13 cellular contexts compared by ENCODE assay signal in the genomic region with DNA sequence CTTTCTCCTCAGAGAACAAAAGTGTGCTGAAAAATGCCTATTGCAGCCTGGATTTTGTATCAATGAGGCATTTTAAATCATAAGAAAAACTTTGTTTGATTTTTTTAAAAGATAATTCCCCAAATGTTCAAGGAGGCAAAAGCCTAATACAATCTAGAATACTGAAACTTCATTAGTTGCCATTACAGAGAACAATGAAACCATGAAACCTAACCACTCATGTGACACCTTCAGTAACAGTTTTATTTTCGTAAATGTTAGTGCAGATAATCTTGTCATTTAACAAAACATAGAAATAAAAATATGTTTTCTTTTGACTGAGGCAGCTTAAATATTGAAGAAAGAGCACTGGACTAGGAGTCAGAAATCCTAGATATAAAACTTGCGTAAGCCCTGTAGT.
"Had no signal": no experiment of that assay in that cellular context is flagged by ENCODE, and none has a peak within 500 bp of the region (broad histone marks: within the 10 kb centered on the region; RNA-seq: fewer than 3 reads in every experiment).

No MANE protein-coding gene starts in this region.

- ATAC-seq: effector memory CD8-positive, alpha-beta T cell; pancreas; stimulated activated memory B cell treated with anti-CD40 and anti-IgM and Interleukin-4, amounts not matched to agents 10 μg/mL and 1 μg/mL and 100 μg/mL, for 72 hours had no signal

- H3K4me2 ChIP-seq: neural progenitor cell had no signal

- H3K27ac ChIP-seq: neural progenitor cell, pancreas, thyroid gland, uterus had no signal

- H3K9me3 ChIP-seq: pancreas, thyroid gland, uterus had no signal

- H3K9ac ChIP-seq: neural progenitor cell had no signal

- H3K36me3 ChIP-seq: neural progenitor cell, pancreas, thyroid gland, uterus had no signal

- DNase-seq: activated CD4-positive, alpha-beta memory T cell treated with anti-CD3 and anti-CD28 coated beads for 36 hours; activated CD8-positive, alpha-beta memory T cell treated with anti-CD3 and anti-CD28 coated beads, Interleukin-2, amount 10 ng/mL, durations not matched to agents 7 days and 5 days; activated naive CD4-positive, alpha-beta T cell treated with anti-CD3 and anti-CD28 coated beads, Interleukin-2, amount 50 U/mL, for 16 hours; activated T-cell treated with anti-CD3 and anti-CD28 coated beads, Interleukin-2, amount 50 U/mL, for 1 hour; effector memory CD8-positive, alpha-beta T cell; head of caudate nucleus; naive B cell; pancreas; thyroid gland; uterus had no signal

- H2AFZ ChIP-seq: neural progenitor cell had no signal

- H3K4me3 ChIP-seq: lung, neural progenitor cell, pancreas, thyroid gland, uterus had no signal

- H3K27me3 ChIP-seq: neural progenitor cell, pancreas, thyroid gland, uterus had no signal

- H3K4me1 ChIP-seq: uterus had no signal
